8 cellular contexts compared by ENCODE assay signal in the genomic region with DNA sequence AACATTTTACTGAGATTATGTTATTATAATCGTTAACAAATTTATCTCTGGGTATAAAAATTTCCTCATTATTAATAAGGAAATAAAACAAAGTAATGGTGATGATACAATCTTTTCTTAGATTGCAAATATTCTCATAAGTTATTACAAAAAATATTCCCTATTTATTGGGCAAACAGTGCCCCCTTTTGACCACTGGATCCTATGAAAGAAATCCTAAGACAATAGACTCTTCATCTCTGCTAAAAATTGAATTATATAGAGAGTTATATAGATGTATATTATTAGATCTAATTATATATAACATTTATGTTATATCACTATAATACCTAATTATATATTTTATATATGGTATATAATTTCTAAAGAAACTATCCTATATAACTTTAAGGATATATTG.
DNase-seq lines count a peak whose midpoint lies in the region; FAIRE-seq and TF ChIP-seq lines count a peak whose summit lies in the region.

No MANE protein-coding gene starts in this region.

- no peaks in the 10 kb centered on the region for H3K9me2 ChIP-seq in PC-9 (ENCODE audit: insufficient read depth)

- no peak overlapping the region for H2AFZ ChIP-seq in PC-9

- no peak for TF ChIP-seq POLR2A in esophagus squamous epithelium (IDR thresholded peaks at IDR 0.05)
- TF ChIP-seq POLR2A in GM12892 (IDR thresholded peaks at IDR 0.05; ENCODE audit: low read depth, low read length), result no peak

- CTCF ChIA-PET in PC-9 (lab: Charles Lee), result no interaction called here

- H3F3A ChIP-seq in PC-9 (ENCODE audit: insufficient read depth, low read depth), result no peaks in the 10 kb centered on the region; the same call in 1 of the 2 replicates

- H3K27ac ChIP-seq in right atrium auricular region (no peak overlapping the region), PC-9 (peak overlapping the region; percentile 53), esophagus squamous epithelium (no peak overlapping the region)

- H3K27me3 ChIP-seq in right atrium auricular region, result no peaks in the 10 kb centered on the region
- H3K27me3 ChIP-seq in PC-9 (ENCODE audit: insufficient read depth, low read depth), result no peaks in the 10 kb centered on the region
- H3K27me3 ChIP-seq in esophagus squamous epithelium, result no peaks in the 10 kb centered on the region

- WGBS in esophagus squamous epithelium, 2 donors, result 38 to 100% methylated on average over 1 of the region's 1 CpG

- BruUV-seq in PC-9 (replicated peaks; lab: Mats Ljungman, UMichigan), result no TSS peak

- TF ChIP-seq CTCF in right atrium auricular region (IDR thresholded peaks at IDR 0.05), result peak; percentile 47 to 50
- TF ChIP-seq CTCF in PC-9 (conservative IDR thresholded peaks at IDR 0.05), result peak; percentile 76
- TF ChIP-seq CTCF in esophagus squamous epithelium (IDR thresholded peaks at IDR 0.05), result peak in 3 of 6 experiments; percentile 16 to 46 (median 38)

- DNase-seq in right atrium auricular region (ENCODE audit: low spot score) (no peak), cardiac septum (ENCODE audit: low spot score) (no peak), PC-9 (peak in 1 of 2 experiments; percentile 50), fibroblast of peridontal ligament (ENCODE audit: extremely low read depth) (peak; percentile 63), HK-2 (ENCODE audit: unreplicated experiment) (no peak), NCI-H128 (lab: John Stamatoyannopoulos, UW; ENCODE audit: unreplicated experiment) (no peak), esophagus squamous epithelium (lab: John Stamatoyannopoulos, UW) (no peak), GM12892 (ENCODE audit: insufficient read length) (no peak)

- H3K79me2 ChIP-seq in PC-9 (ENCODE audit: low read depth), result no peaks in the 10 kb centered on the region

- H3K36me3 ChIP-seq in right atrium auricular region, result no peaks in the 10 kb centered on the region
- no peaks in the 10 kb centered on the region for H3K36me3 ChIP-seq in PC-9 (ENCODE audit: low read depth)
- H3K36me3 ChIP-seq in esophagus squamous epithelium, result peaks cover 0 to 4% (median 0%) of the 10 kb centered on the region in 3 donors

- H3K4me3 ChIP-seq in right atrium auricular region (no peak overlapping the region), PC-9 (no peak overlapping the region), esophagus squamous epithelium (no peak overlapping the region)

- intact Hi-C loops in cardiac septum (cut with DNase I) (loop anchor here (10.0 kb wide), 2 partner anchors 620 to 650 kb away; a partner anchor contains a TSS), PC-9 (cut with micrococcal nuclease; ENCODE audit: unreplicated experiment) (loop anchor here (1.0 to 10.0 kb wide), 8 partner anchors 198 to 1050 kb away; a partner anchor contains a TSS), esophagus squamous epithelium (cut with DNase I) (loop anchor here (10.0 kb wide), 2 partner anchors 240 to 620 kb away; no protein-coding TSS in a partner anchor)

- H3K9me3 ChIP-seq in right atrium auricular region, result no peaks in the 10 kb centered on the region
- no peaks in the 10 kb centered on the region for H3K9me3 ChIP-seq in PC-9 (ENCODE audit: insufficient read depth, low read depth)
- no peaks in the 10 kb centered on the region for H3K9me3 ChIP-seq in esophagus squamous epithelium

- FAIRE-seq in GM12892 (lab: Jason Lieb, UNC), result no peak

- H3K4me1 ChIP-seq in right atrium auricular region (no peaks in the 10 kb centered on the region), PC-9 (replicated peaks; ENCODE audit: insufficient read depth) (peaks cover 10% of the 10 kb centered on the region), esophagus squamous epithelium (no peaks in the 10 kb centered on the region)

- POLR2A ChIA-PET in PC-9 (lab: Charles Lee; ENCODE audit: unreplicated experiment), result no interaction called here

- H4K20me1 ChIP-seq in PC-9 (ENCODE audit: insufficient read depth), result no peaks in the 10 kb centered on the region

- no peak overlapping the region for H3K4me2 ChIP-seq in PC-9
